23 cellular contexts compared by ENCODE assay signal in genomic region chr3:6737223-6737994, GRCh38.
"Had no signal": no experiment of that assay in that cellular context is flagged by ENCODE, and none has a peak within 500 bp of the region (broad histone marks: within the 10 kb centered on the region; RNA-seq: fewer than 3 reads in every experiment).

No MANE protein-coding gene starts in this region.

- H3K27ac ChIP-seq: VCaP had no signal

- H3K4me2 ChIP-seq: SK-N-SH had no signal

- H3K9ac ChIP-seq: SK-N-SH had no signal

- DNase-seq: activated CD4-positive, alpha-beta memory T cell treated with anti-CD3 and anti-CD28 coated beads for 36 hours; activated CD4-positive, alpha-beta T cell treated with anti-CD3 and anti-CD28 coated beads, Interleukin-2, amount 10 ng/mL, durations not matched to agents 7 days and 5 days; activated CD4-positive, CD25-positive, alpha-beta regulatory T cell; activated gamma-delta T cell; activated naive CD4-positive, alpha-beta T cell treated with anti-CD3 and anti-CD28 coated beads for 36 hours; activated T-cell treated with anti-CD3 and anti-CD28 coated beads for 4 hours; activated T-cell treated with anti-CD3 and anti-CD28 coated beads, Interleukin-2, amount 50 U/mL, for 48 hours; amygdala; MM.1S; NCI-H1105; NCI-H1436; NCI-H1694 treated with DMSO at 0.1 percent for 48 hours; NCI-H2029 treated with DMSO at 0.1 percent for 48 hours; NCI-H446; NCI-H748 treated with DMSO at 0.1 percent for 48 hours; OCI-M1; RPMI8226; SK-N-SH; T-helper 1 cell had no signal

- ATAC-seq: activated T-helper 17 cell treated with anti-CD3 and anti-CD28 coated beads, Interleukin-2, amount 50 U/mL, for 72 hours; Panc1; Right ventricle myocardium inferior had no signal

- H3K9me3 ChIP-seq: SK-N-SH had no signal
